Comparison of ENCODE assay signal across 12 cellular contexts in genomic region chr18:49690307-49690706, GRCh38.
DNase-seq lines count a peak whose midpoint lies in the region; ATAC-seq, FAIRE-seq and TF ChIP-seq lines count a peak whose summit lies in the region.
"Had no signal": no experiment of that assay in that cellular context is flagged by ENCODE, and none has a peak within 500 bp of the region (broad histone marks: within the 10 kb centered on the region; RNA-seq: fewer than 3 reads in every experiment).

No MANE protein-coding gene starts in this region.

- no peak for TF ChIP-seq CTCF in hepatocyte (IDR thresholded peaks at IDR 0.05; ENCODE audit: poor library complexity)

- H3K9me2 ChIP-seq in hepatocyte (replicated peaks; ENCODE audit: insufficient read depth) = no peaks in the 10 kb centered on the region

- 61% methylated on average over 3 of the region's 3 CpGs for WGBS in hepatocyte (ENCODE audit: low lambda C conversion rate, missing lambda C conversion rate)
- WGBS in small intestine, 3 donors = 52 to 87% (median 57%) methylated on average over 3 of the region's 3 CpGs

- no peak overlapping the region for H2AFZ ChIP-seq in hepatocyte

- H3K36me3 ChIP-seq in hepatocyte (replicated peaks; ENCODE audit: insufficient read depth, low read depth) (no peaks in the 10 kb centered on the region), small intestine (ENCODE audit: control insufficient read depth in 2 of 2, insufficient read depth in 2 of 2, low read length in 2 of 2) (no peaks in the 10 kb centered on the region)

- H3K4me1 ChIP-seq in hepatocyte (ENCODE audit: insufficient read depth) (peaks cover 30% of the 10 kb centered on the region), small intestine (ENCODE audit: control insufficient read depth in 2 of 2, insufficient read depth in 1 of 2, low read depth in 1 of 2, low read length in 1 of 2) (peaks cover 0 to 4% of the 10 kb centered on the region in 2 donors)

- peak; percentile 44 for DNase-seq in AG08395 (ENCODE audit: low spot score)
- DNase-seq in amniotic epithelial cell (ENCODE audit: low read depth) = peak; percentile 96
- no peak for DNase-seq in hepatocyte (ENCODE audit: low spot score)
- no peak for DNase-seq in activated naive CD4-positive, alpha-beta T cell (lab: John Stamatoyannopoulos, UW)
- DNase-seq in small intestine = no peak
- DNase-seq in CD1c-positive myeloid dendritic cell (ENCODE audit: extremely low spot score) = no peak
- DNase-seq: activated T-cell treated with anti-CD3 and anti-CD28 coated beads, Interleukin-2, amount 50 U/mL, for 4 hours; endodermal cell; GOT3; T-helper 17 cell had no signal

- FAIRE-seq in small intestine (lab: Jason Lieb, UNC) = no peak

- H3K4me2 ChIP-seq in hepatocyte = no peak overlapping the region

- H3K27ac ChIP-seq in hepatocyte = peak overlapping the region; percentile 59
- H3K27ac ChIP-seq in small intestine (ENCODE audit: low read depth in 1 of 2, low read length in 1 of 2) = no peak overlapping the region

- H3K27me3 ChIP-seq in hepatocyte (no peaks in the 10 kb centered on the region), small intestine (ENCODE audit: control insufficient read depth in 2 of 2, insufficient read depth in 2 of 2, low read length in 2 of 2) (no peaks in the 10 kb centered on the region)

- H3K4me3 ChIP-seq in hepatocyte (no peak overlapping the region), small intestine (ENCODE audit: low read depth in 1 of 2, low read length in 2 of 2) (no peak overlapping the region)

- no peaks in the 10 kb centered on the region for H3K79me2 ChIP-seq in hepatocyte

- ATAC-seq in HG03354 (IDR thresholded peaks at IDR 0.05; ENCODE audit: poor library complexity, severe bottlenecking, unreplicated experiment) = peak; percentile 45
- ATAC-seq in GM21515 (IDR thresholded peaks at IDR 0.05; ENCODE audit: unreplicated experiment) = no peak
- ATAC-seq: T-helper 17 cell had no signal

- H3K9me3 ChIP-seq in hepatocyte (ENCODE audit: low read depth) = no peaks in the 10 kb centered on the region
- no peaks in the 10 kb centered on the region for H3K9me3 ChIP-seq in small intestine (ENCODE audit: control insufficient read depth, low read depth)

- H4K20me1 ChIP-seq in hepatocyte (ENCODE audit: insufficient read depth, poor library complexity, severe bottlenecking) = no peaks in the 10 kb centered on the region

Comparison
In these comparisons a context has a peak if more than half of its experiments do, and no peak if none do; other contexts are left out.
1. DNase-seq: peak in AG08395 (single experiment) and amniotic epithelial cell (single experiment); none in hepatocyte (single experiment), activated naive CD4-positive, alpha-beta T cell (0 of 4), small intestine (single experiment) and CD1c-positive myeloid dendritic cell (single experiment).